ENCODE assay signal across 8 cellular contexts in genomic region chr14:77372304-77372841, GRCh38. TPM values are rescaled to one million over a fixed set of nuclear protein-coding genes. Genes with fewer than 3 reads are reported as not detected.
A peak's percentile ranks its signal among the peaks of the same experiment; 100 is the strongest.
DNase-seq lines count a peak whose midpoint lies in the region; ATAC-seq and TF ChIP-seq lines count a peak whose summit lies in the region.

No MANE protein-coding gene starts in this region.

- H3K27me3 Mint-ChIP-seq in endodermal cell (ENCODE audit: insufficient read depth): no peaks in the 10 kb centered on the region
- no peaks in the 10 kb centered on the region for H3K27me3 Mint-ChIP-seq in CD8-positive, alpha-beta memory T cell
- no peaks in the 10 kb centered on the region for H3K27me3 Mint-ChIP-seq in T-cell

- TF ChIP-seq CTCF in AG09319 (IDR thresholded peaks at IDR 0.05; ENCODE audit: low read depth, low read length) (no peak), endodermal cell (conservative IDR thresholded peaks at IDR 0.05) (no peak)

- H3K27ac Mint-ChIP-seq in endodermal cell: no peak overlapping the region
- peak overlapping the region in 3 of 8 donors; percentile 11 to 47 (median 21) for H3K27ac Mint-ChIP-seq in CD8-positive, alpha-beta memory T cell
- peak overlapping the region in 1 of 2 donors; percentile 48 for H3K27ac Mint-ChIP-seq in T-cell

- H3K36me3 ChIP-seq in HUES6 (ENCODE audit: control insufficient read depth, insufficient read depth, low read length) (no peaks in the 10 kb centered on the region), endodermal cell (ENCODE audit: control insufficient read depth, insufficient read depth, low read length) (no peaks in the 10 kb centered on the region)
- H3K36me3 ChIP-seq in CD8-positive, alpha-beta memory T cell (ENCODE audit: insufficient read depth, low read length): no peaks in the 10 kb centered on the region

- CTCF ChIA-PET in CD8-positive, alpha-beta memory T cell (lab: Charles Lee): no interaction called here
- CTCF ChIA-PET in T-cell (lab: Charles Lee): no interaction called here

- H3K4me1 ChIP-seq in HUES6 (ENCODE audit: control insufficient read depth, insufficient read depth, low read length) (peaks cover 14% of the 10 kb centered on the region; the same call in 1 of the 2 replicates), endodermal cell (ENCODE audit: control insufficient read depth, insufficient read depth, low read length) (peaks cover 10% of the 10 kb centered on the region)
- H3K4me1 ChIP-seq in CD8-positive, alpha-beta memory T cell (ENCODE audit: insufficient read depth, low read length): peaks cover 21% of the 10 kb centered on the region

- WGBS in endodermal cell (ENCODE audit: insufficient coverage in 1 of 2, insufficient read length in 1 of 2), 2 experiments: 81 to 87% methylated on average over 3 to 4 of the region's 4 CpGs

- H3K36me3 Mint-ChIP-seq in endodermal cell (ENCODE audit: low read depth) (no peaks in the 10 kb centered on the region), T-cell (peaks cover 8% of the 10 kb centered on the region)
- H3K36me3 Mint-ChIP-seq in CD8-positive, alpha-beta memory T cell: peaks cover 0 to 2% (median 2%) of the 10 kb centered on the region in 3 donors

- H3K4me3 Mint-ChIP-seq in endodermal cell (no peak overlapping the region), T-cell (peak overlapping the region in 1 of 3 donors; percentile 2)
- peak overlapping the region in 1 of 7 donors; percentile 7 for H3K4me3 Mint-ChIP-seq in CD8-positive, alpha-beta memory T cell

- ATAC-seq in GM19025 (IDR thresholded peaks at IDR 0.05; ENCODE audit: low read depth, unreplicated experiment) (peak; percentile 17), HG03045 (IDR thresholded peaks at IDR 0.05; ENCODE audit: unreplicated experiment) (no peak), T-cell (replicated peaks in 1 of 4) (no peak)

- no peaks in the 10 kb centered on the region for H3K27me3 ChIP-seq in HUES6 (ENCODE audit: control insufficient read depth, insufficient read depth, low read length)
- no peaks in the 10 kb centered on the region for H3K27me3 ChIP-seq in endodermal cell (ENCODE audit: control insufficient read depth, insufficient read depth, low read length, poor library complexity, severe bottlenecking)
- H3K27me3 ChIP-seq in CD8-positive, alpha-beta memory T cell (ENCODE audit: insufficient read depth, low read length, poor library complexity, severe bottlenecking): no peaks in the 10 kb centered on the region

- H3K27ac ChIP-seq in HUES6 (ENCODE audit: low read depth, low read length) (0 out of 2 replicates have a peak overlapping the region, but pooled peaks have one; percentile 7), endodermal cell (ENCODE audit: low read depth, low read length) (no peak overlapping the region)
- H3K27ac ChIP-seq in CD8-positive, alpha-beta memory T cell (ENCODE audit: low read depth, low read length): no peak overlapping the region

- H3K9ac ChIP-seq in HUES6 (ENCODE audit: low read length) (no peak overlapping the region), endodermal cell (ENCODE audit: extremely low read depth, low read length, poor library complexity, severe bottlenecking) (no peak overlapping the region)

- POLR2A ChIA-PET in CD8-positive, alpha-beta memory T cell (lab: Charles Lee): no interaction called here
- POLR2A ChIA-PET in T-cell (lab: Charles Lee): no interaction called here

- H3K4me3 ChIP-seq in HUES6 (ENCODE audit: low read depth, low read length) (no peak overlapping the region), endodermal cell (ENCODE audit: low read length) (peak overlapping the region; percentile 8)
- H3K4me3 ChIP-seq in CD8-positive, alpha-beta memory T cell (ENCODE audit: low read length): no peak overlapping the region

- peak; percentile 32 for DNase-seq in AG09319 (ENCODE audit: extremely low read depth, low read depth)
- no peak for DNase-seq in endodermal cell
- no peak for DNase-seq in CD8-positive, alpha-beta memory T cell
- no peak for DNase-seq in NCI-H187 treated with DMSO at 0.1 percent for 48 hours (lab: John Stamatoyannopoulos, UW)
- DNase-seq in T-cell: no peak

- H3K4me1 Mint-ChIP-seq in endodermal cell: peaks cover 37% of the 10 kb centered on the region
- peaks cover 38 to 61% (median 52%) of the 10 kb centered on the region in 3 donors for H3K4me1 Mint-ChIP-seq in CD8-positive, alpha-beta memory T cell
- H3K4me1 Mint-ChIP-seq in T-cell: peaks cover 45 to 63% (median 53%) of the 10 kb centered on the region in 3 donors

- H3K9me3 ChIP-seq in HUES6 (ENCODE audit: control insufficient read depth, insufficient read depth, low read depth, low read length): no peaks in the 10 kb centered on the region
- H3K9me3 ChIP-seq in endodermal cell (ENCODE audit: control insufficient read depth, low read length): no peaks in the 10 kb centered on the region
- no peaks in the 10 kb centered on the region for H3K9me3 ChIP-seq in CD8-positive, alpha-beta memory T cell (ENCODE audit: low read length)

- H3K9me3 Mint-ChIP-seq in endodermal cell: no peaks in the 10 kb centered on the region
- H3K9me3 Mint-ChIP-seq in CD8-positive, alpha-beta memory T cell: no peaks in the 10 kb centered on the region
- no peaks in the 10 kb centered on the region for H3K9me3 Mint-ChIP-seq in T-cell

RNA-seq across cellular contexts. Expression of gene TMED8, which starts 4.5 kb away (rescaled TPM):
- total RNA-seq in endodermal cell (10 to 100 TPM; 20.5 to 27.6 TPM), T-cell (1 to 10 TPM; 6.6 to 8.9 (median 7.5) TPM)
- polyA plus RNA-seq in endodermal cell (2013, experiment 1 of 2): 12.8 TPM
- polyA plus RNA-seq in endodermal cell (2013, experiment 2 of 2): 13.5 TPM
- total RNA-seq in CD8-positive, alpha-beta memory T cell: 10 to 100 TPM; 20.9 to 22.2 TPM
- polyA plus RNA-seq in CD8-positive, alpha-beta memory T cell: 3.2 TPM

RNA-seq across cellular contexts. Expression of gene SAMD15, which starts 4.8 kb away (rescaled TPM):
- 1 to 10 TPM; 4.3 to 5.5 TPM for total RNA-seq in endodermal cell
- polyA plus RNA-seq in endodermal cell (2013, experiment 1 of 2): 1.5 TPM
- polyA plus RNA-seq in endodermal cell (2013, experiment 2 of 2): 2.6 TPM
- total RNA-seq in CD8-positive, alpha-beta memory T cell: 1 to 10 TPM in 1 of 2 experiments, under 1 TPM in 1; 0.83 to 1.0 TPM
- polyA plus RNA-seq in CD8-positive, alpha-beta memory T cell: 0.08 TPM
- total RNA-seq in T-cell: under 1 TPM in 4 of 5 donors, not detected in 1; 0.15 to 0.75 (median 0.33) TPM

RNA-seq across cellular contexts. Expression of gene NOXRED1, which starts 51.0 kb away (rescaled TPM):
- total RNA-seq in endodermal cell (under 1 TPM; 0.49 to 0.92 TPM), T-cell (1 to 10 TPM in 3 of 5 donors, under 1 TPM in 2; 0.33 to 1.7 (median 1.2) TPM)
- 0.32 TPM for polyA plus RNA-seq in endodermal cell (2013, experiment 1 of 2)
- 0.29 TPM for polyA plus RNA-seq in endodermal cell (2013, experiment 2 of 2)
- total RNA-seq in CD8-positive, alpha-beta memory T cell: under 1 TPM; 0.40 to 0.42 TPM
- not detected for polyA plus RNA-seq in CD8-positive, alpha-beta memory T cell

RNA-seq across cellular contexts. Expression of gene GSTZ1, which starts 51.5 kb away (rescaled TPM):
- total RNA-seq in endodermal cell (10 to 100 TPM; 38.3 to 40.4 TPM), T-cell (10 to 100 TPM in 3 of 5 donors, 1 to 10 TPM in 2; 7.1 to 16.3 (median 13.6) TPM)
- polyA plus RNA-seq in endodermal cell (2013, experiment 1 of 2): 35.9 TPM
- polyA plus RNA-seq in endodermal cell (2013, experiment 2 of 2): 37.6 TPM
- total RNA-seq in CD8-positive, alpha-beta memory T cell: 10 to 100 TPM; 16.8 to 20.1 TPM
- 5.4 TPM for polyA plus RNA-seq in CD8-positive, alpha-beta memory T cell

RNA-seq across cellular contexts. Expression of gene POMT2, which starts 51.7 kb away (rescaled TPM):
- 10 to 100 TPM; 58.5 to 70.6 TPM for total RNA-seq in endodermal cell
- 32.3 TPM for polyA plus RNA-seq in endodermal cell (2013, experiment 1 of 2)
- 29.6 TPM for polyA plus RNA-seq in endodermal cell (2013, experiment 2 of 2)
- 10 to 100 TPM; 19.0 to 21.6 TPM for total RNA-seq in CD8-positive, alpha-beta memory T cell
- polyA plus RNA-seq in CD8-positive, alpha-beta memory T cell: 1.7 TPM
- total RNA-seq in T-cell: 10 to 100 TPM; 11.4 to 14.3 (median 13.2) TPM
